ENCODE assay signal across 8 cellular contexts in genomic region chr6:30259140-30260035, GRCh38. TPM values are rescaled to one million over a fixed set of nuclear protein-coding genes. Genes with fewer than 3 reads are reported as not detected.
A peak's percentile ranks its signal among the peaks of the same experiment; 100 is the strongest.
DNase-seq lines count a peak whose midpoint lies in the region; TF ChIP-seq lines count a peak whose summit lies in the region.

No MANE protein-coding gene starts in this region.

- peak; percentile 84 for DNase-seq in Calu3
- peak; percentile 92 for DNase-seq in GM20000 (ENCODE audit: low spot score)
- DNase-seq in HT1080 (ENCODE audit: low read depth) = peak; percentile 39
- peak; percentile 83 for DNase-seq in SK-N-DZ (ENCODE audit: low spot score)
- DNase-seq in head of caudate nucleus = peak; percentile 67 to 92 (median 83)
- peak; percentile 96 for DNase-seq in osteoblast (ENCODE audit: insufficient read length, low spot score, missing footprints)

- H3K36me3 ChIP-seq in osteoblast (ENCODE audit: insufficient read depth, low read length) (no peaks in the 10 kb centered on the region), thymus (ENCODE audit: control insufficient read depth, insufficient read depth) (no peaks in the 10 kb centered on the region)

- H3K4me1 Mint-ChIP-seq in Calu3 (ENCODE audit: low read depth, unreplicated experiment) = peaks cover 9% of the 10 kb centered on the region
- peaks cover 16% of the 10 kb centered on the region for H3K4me1 Mint-ChIP-seq in activated naive CD4-positive, alpha-beta T cell treated with anti-CD3 and anti-CD28 coated beads, Interleukin-2, amount 50 U/mL, for 24 hours

- peaks cover 17% of the 10 kb centered on the region for H3K36me3 Mint-ChIP-seq in Calu3 (ENCODE audit: insufficient read depth, unreplicated experiment)
- peaks cover 2% of the 10 kb centered on the region for H3K36me3 Mint-ChIP-seq in activated naive CD4-positive, alpha-beta T cell treated with anti-CD3 and anti-CD28 coated beads, Interleukin-2, amount 50 U/mL, for 24 hours

- intact Hi-C loops in Calu3 (cut with micrococcal nuclease; ENCODE audit: unreplicated experiment) (no loop called here), head of caudate nucleus (cut with DNase I) (no loop called here)

- peak overlapping the region; percentile 77 for H3K27ac ChIP-seq in osteoblast (ENCODE audit: low read depth, low read length)
- no peak overlapping the region for H3K27ac ChIP-seq in thymus (ENCODE audit: low read depth)

- H3K9me3 ChIP-seq in osteoblast (ENCODE audit: low read depth, low read length) (no peaks in the 10 kb centered on the region), thymus (ENCODE audit: control insufficient read depth) (no peaks in the 10 kb centered on the region)

- peaks cover 18% of the 10 kb centered on the region for H3K27me3 Mint-ChIP-seq in Calu3 (ENCODE audit: unreplicated experiment)
- H3K27me3 Mint-ChIP-seq in activated naive CD4-positive, alpha-beta T cell treated with anti-CD3 and anti-CD28 coated beads, Interleukin-2, amount 50 U/mL, for 24 hours = no peaks in the 10 kb centered on the region

- H3K4me3 ChIP-seq in osteoblast (ENCODE audit: insufficient read depth, low read length) (peak overlapping the region; percentile 90), thymus (ENCODE audit: low read length) (peak overlapping the region; percentile 67)

- H3K4me2 ChIP-seq in osteoblast (ENCODE audit: insufficient read depth, low read length) = peak overlapping the region; percentile 92

- no peaks in the 10 kb centered on the region for H3K27me3 ChIP-seq in osteoblast (ENCODE audit: insufficient read depth, low read length)
- H3K27me3 ChIP-seq in thymus (ENCODE audit: control insufficient read depth, insufficient read depth) = peaks cover 3% of the 10 kb centered on the region

- H2AFZ ChIP-seq in osteoblast (ENCODE audit: low read length) = peak overlapping the region; percentile 94

- 4% methylated on average over 56 of the region's 56 CpGs for WGBS in thymus

- CTCF ChIA-PET in Calu3 (lab: Charles Lee) = no interaction called here

- peaks cover 13% of the 10 kb centered on the region for H3K4me1 ChIP-seq in osteoblast (ENCODE audit: insufficient read depth, low read length)
- peaks cover 7% of the 10 kb centered on the region for H3K4me1 ChIP-seq in thymus (ENCODE audit: control insufficient read depth, insufficient read depth, low read length)

- no peaks in the 10 kb centered on the region for H3K79me2 ChIP-seq in osteoblast (ENCODE audit: insufficient read depth, low read length)

- H4K20me1 ChIP-seq in osteoblast (ENCODE audit: insufficient read depth, low read length) = no peaks in the 10 kb centered on the region

- TSS peak; percentile 59 for BruUV-seq in Calu3 (replicated peaks; lab: Mats Ljungman, UMichigan)

- no peaks in the 10 kb centered on the region for H3K9me3 Mint-ChIP-seq in Calu3 (ENCODE audit: low read depth, unreplicated experiment)
- no peaks in the 10 kb centered on the region for H3K9me3 Mint-ChIP-seq in activated naive CD4-positive, alpha-beta T cell treated with anti-CD3 and anti-CD28 coated beads, Interleukin-2, amount 50 U/mL, for 24 hours

- TF ChIP-seq CTCF in Calu3 (IDR thresholded peaks at IDR 0.05; ENCODE audit: unreplicated experiment) (no peak), GM20000 (IDR thresholded peaks at IDR 0.05; ENCODE audit: extremely low read depth, missing control alignments) (peak; percentile 42), osteoblast (IDR thresholded peaks at IDR 0.05; ENCODE audit: extremely low read depth, low read depth, low read length) (peak; percentile 31)

- peak overlapping the region; percentile 81 for H3K27ac Mint-ChIP-seq in Calu3 (ENCODE audit: unreplicated experiment)
- peak overlapping the region; percentile 93 for H3K27ac Mint-ChIP-seq in activated naive CD4-positive, alpha-beta T cell treated with anti-CD3 and anti-CD28 coated beads, Interleukin-2, amount 50 U/mL, for 24 hours

- H3K4me3 Mint-ChIP-seq in Calu3 (ENCODE audit: low read depth, unreplicated experiment) = peak overlapping the region; percentile 76
- H3K4me3 Mint-ChIP-seq in activated naive CD4-positive, alpha-beta T cell treated with anti-CD3 and anti-CD28 coated beads, Interleukin-2, amount 50 U/mL, for 24 hours = peak overlapping the region; percentile 93

RNA-seq across cellular contexts. Expression of gene TRIM26, which starts 46.2 kb away (rescaled TPM):
- total RNA-seq in Calu3 (2022) = 89.9 and 118 TPM in 2 replicates
- 28.8 and 29.2 TPM in 2 replicates for total RNA-seq in HT1080 (2014; rRNA removed; shearing (Covaris generic))
- polyA plus RNA-seq in HT1080 (2015; cell fraction: cytosol; rRNA removed) = 20.5 and 23.4 TPM in 2 replicates
- polyA plus RNA-seq in HT1080 (2015; cell fraction: nucleus; rRNA removed) = 28.7 and 29.7 TPM in 2 replicates
- polyA plus RNA-seq in SK-N-DZ (2014; cell fraction: cytosol; rRNA removed) = 12.7 and 13.6 TPM in 2 replicates
- polyA plus RNA-seq in SK-N-DZ (2014; cell fraction: nucleus; rRNA removed) = 11.2 and 14.3 TPM in 2 replicates
- 20.6 and 29.3 TPM in 2 replicates for total RNA-seq in osteoblast
- polyA plus RNA-seq in thymus = 31.3 TPM

Comparison
In these comparisons a context has a peak if more than half of its experiments do, and no peak if none do; other contexts are left out.
1. DNase-seq: peak in every context shown above with its lines; median percentile 96 in osteoblast; 92 in GM20000; 84 in Calu3; 83 in SK-N-DZ; 83 in head of caudate nucleus; 39 in HT1080.